In the genomic region with DNA sequence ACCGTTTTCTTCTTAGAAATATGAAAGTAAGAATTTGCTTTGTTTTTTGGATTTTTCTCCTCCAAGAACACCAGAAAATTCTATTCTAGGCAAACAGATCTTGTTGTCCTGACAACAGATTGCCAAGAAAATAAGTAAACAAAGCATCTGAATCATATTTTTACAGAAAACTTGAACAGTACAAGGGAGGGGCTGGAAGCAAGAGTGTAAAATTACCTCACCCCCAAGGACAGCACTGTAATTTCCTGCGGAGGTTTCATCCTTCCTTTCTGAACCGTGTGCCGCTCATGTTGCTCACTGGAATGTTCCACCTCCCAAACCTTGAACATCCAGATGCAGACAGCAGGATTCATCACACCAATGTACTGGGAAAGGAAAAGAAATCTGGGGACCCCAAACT, we compare ENCODE assay signal across 12 cellular contexts.
"Had no signal": no experiment of that assay in that cellular context is flagged by ENCODE, and none has a peak within 500 bp of the region (broad histone marks: within the 10 kb centered on the region; RNA-seq: fewer than 3 reads in every experiment).

No MANE protein-coding gene starts in this region.

- H3K4me3 ChIP-seq: ascending aorta, hepatocyte, smooth muscle cell, transverse colon had no signal

- H3K9me3 ChIP-seq: ascending aorta, transverse colon had no signal

- H3K27ac ChIP-seq: ascending aorta, hepatocyte, transverse colon had no signal

- H3K27me3 ChIP-seq: ascending aorta, hepatocyte, transverse colon had no signal

- H3K36me3 ChIP-seq: ascending aorta, transverse colon had no signal

- DNase-seq: activated CD4-positive, alpha-beta T cell treated with anti-CD3 and anti-CD28 coated beads, Interleukin-2, amount 50 U/mL, for 4 hours; activated CD8-positive, alpha-beta memory T cell treated with anti-CD3 and anti-CD28 coated beads, Interleukin-2, amount 10 ng/mL, durations not matched to agents 7 days and 5 days; activated gamma-delta T cell; activated naive CD8-positive, alpha-beta T cell treated with anti-CD3 and anti-CD28 coated beads for 36 hours; activated T-cell treated with anti-CD3 and anti-CD28 coated beads, Interleukin-2, amount 50 U/mL, for 24 hours; effector CD4-positive, alpha-beta T cell; right cardiac atrium; transverse colon had no signal

- ATAC-seq: activated CD8-positive, alpha-beta memory T cell treated with anti-CD3 and anti-CD28 coated beads, Interleukin-2, amount 10 ng/mL, durations not matched to agents 7 days and 5 days; right cardiac atrium; stimulated activated effector memory CD8-positive, alpha-beta T cell treated with anti-CD3 and anti-CD28 coated beads, Interleukin-12 subunit alpha, Interleukin-12 subunit beta, amount 100 ng/mL, for 72 hours had no signal
